In genomic region chr1:218991089-218991488, GRCh38 we compare ENCODE assay signal across 19 cellular contexts.
DNase-seq lines count a peak whose midpoint lies in the region; ATAC-seq and TF ChIP-seq lines count a peak whose summit lies in the region.
"Had no signal": no experiment of that assay in that cellular context is flagged by ENCODE, and none has a peak within 500 bp of the region (broad histone marks: within the 10 kb centered on the region; RNA-seq: fewer than 3 reads in every experiment).

No MANE protein-coding gene starts in this region.

- no peaks in the 10 kb centered on the region for H3K36me3 ChIP-seq in BJ (ENCODE audit: control insufficient read depth, insufficient read depth, low read length)

- DNase-seq in BJ (ENCODE audit: low read depth) (peak; percentile 78), DMS 273 treated with DMSO at 0.1 percent for 48 hours (lab: John Stamatoyannopoulos, UW) (peak; percentile 76), SK-N-DZ (ENCODE audit: low spot score) (peak; percentile 1), fibroblast of gingiva (ENCODE audit: low read depth) (peak; percentile 54), Calu3 (no peak), SIG-M5 treated with dmso at 0.1 percent for 504 hours (lab: John Stamatoyannopoulos, UW; ENCODE audit: unreplicated experiment) (no peak)
- DNase-seq: ACHN; CD4-positive, alpha-beta T cell; H9; KG1; NCI-H1694; NCI-H226; NCI-H526 treated with DMSO at 0.1 percent for 48 hours; Right ventricle myocardium superior had no signal

- H3K4me3 ChIP-seq in BJ (ENCODE audit: low read depth, low read length) = no peak overlapping the region

- no peaks in the 10 kb centered on the region for H3K36me3 Mint-ChIP-seq in Calu3 (ENCODE audit: insufficient read depth, unreplicated experiment)

- POLR2A ChIA-PET in BJ (lab: Charles Lee) = no interaction called here

- peaks cover 2% of the 10 kb centered on the region for H3K4me1 Mint-ChIP-seq in Calu3 (ENCODE audit: low read depth, unreplicated experiment)
- H3K4me1 Mint-ChIP-seq: B cell, H9 had no signal

- H3K4me3 Mint-ChIP-seq in Calu3 (ENCODE audit: low read depth, unreplicated experiment) = no peak overlapping the region
- H3K4me3 Mint-ChIP-seq: B cell; CD4-positive, alpha-beta T cell; H9; T-helper 1 cell treated with Interleukin-12 subunit alpha and Interleukin-12 subunit beta and Interleukin-4 antibody, amounts not matched to agents 30 μg/mL and 1 μg/mL, for 36 hours had no signal

- H3K27ac Mint-ChIP-seq in Calu3 (ENCODE audit: unreplicated experiment) = no peak overlapping the region
- H3K27ac Mint-ChIP-seq: B cell; CD4-positive, alpha-beta T cell; H9; T-helper 1 cell treated with Interleukin-12 subunit alpha and Interleukin-12 subunit beta and Interleukin-4 antibody, amounts not matched to agents 30 μg/mL and 1 μg/mL, for 36 hours had no signal

- ATAC-seq in GM21515 (IDR thresholded peaks at IDR 0.05; ENCODE audit: unreplicated experiment) = no peak
- ATAC-seq: HepG2, Panc1 had no signal

- TF ChIP-seq CTCF in BJ (IDR thresholded peaks at IDR 0.05; ENCODE audit: insufficient read depth, low read depth, low read length) = no peak
- no peak for TF ChIP-seq CTCF in Calu3 (IDR thresholded peaks at IDR 0.05; ENCODE audit: unreplicated experiment)

- intact Hi-C loops in Calu3 (cut with micrococcal nuclease; ENCODE audit: unreplicated experiment) = no loop called here

- no peaks in the 10 kb centered on the region for H3K27me3 ChIP-seq in BJ (ENCODE audit: control insufficient read depth, insufficient read depth, low read length)

- CTCF ChIA-PET in BJ (lab: Yijun Ruan, JAX) (no interaction called here), Calu3 (lab: Charles Lee) (no interaction called here)

- H3K27me3 Mint-ChIP-seq in Calu3 (ENCODE audit: unreplicated experiment) = no peaks in the 10 kb centered on the region
- H3K27me3 Mint-ChIP-seq: B cell; CD4-positive, alpha-beta T cell had no signal

- no TSS peak for BruUV-seq in Calu3 (replicated peaks; lab: Mats Ljungman, UMichigan)

- H3K9me3 Mint-ChIP-seq in Calu3 (ENCODE audit: low read depth, unreplicated experiment) = no peaks in the 10 kb centered on the region
- H3K9me3 Mint-ChIP-seq: T-helper 1 cell treated with Interleukin-12 subunit alpha and Interleukin-12 subunit beta and Interleukin-4 antibody, amounts not matched to agents 30 μg/mL and 1 μg/mL, for 36 hours had no signal

Comparison
In these comparisons a context has a peak if more than half of its experiments do, and no peak if none do; other contexts are left out.
1. DNase-seq: peak in BJ (single experiment), DMS 273 treated with DMSO at 0.1 percent for 48 hours (single experiment), SK-N-DZ (single experiment) and fibroblast of gingiva (single experiment); none in Calu3 (single experiment) and SIG-M5 treated with dmso at 0.1 percent for 504 hours (single experiment).